In the genomic region with DNA sequence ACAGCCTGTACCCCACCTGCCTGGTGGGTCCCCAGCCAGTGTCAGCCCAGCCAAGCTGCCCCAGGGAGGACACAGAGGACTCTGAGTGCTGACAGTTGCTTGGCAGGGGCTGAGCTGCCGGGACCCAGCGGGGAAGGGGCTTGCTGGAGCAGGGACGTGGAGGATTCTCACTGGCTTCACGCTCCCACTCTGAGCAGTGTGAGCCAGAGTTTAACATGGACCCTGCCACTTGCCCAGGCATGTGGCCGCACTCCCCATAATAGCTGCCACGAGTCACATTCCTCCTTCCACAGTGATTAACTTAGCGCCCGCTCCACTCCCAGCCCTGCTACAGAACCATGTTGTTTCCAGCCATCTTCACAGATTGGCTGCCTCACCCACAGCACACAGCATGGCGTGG, we compare ENCODE assay signal across 16 cellular contexts. TPM values are rescaled to one million over a fixed set of nuclear protein-coding genes. Genes with fewer than 3 reads are reported as not detected.
DNase-seq lines count a peak whose midpoint lies in the region; ATAC-seq and TF ChIP-seq lines count a peak whose summit lies in the region.
"Had no signal": no experiment of that assay in that cellular context is flagged by ENCODE, and none has a peak within 500 bp of the region (broad histone marks: within the 10 kb centered on the region; RNA-seq: fewer than 3 reads in every experiment).

No MANE protein-coding gene starts in this region.

- peaks cover 82% of the 10 kb centered on the region for H3K36me3 Mint-ChIP-seq in Caco-2 (ENCODE audit: insufficient read depth, unreplicated experiment)
- H3K36me3 Mint-ChIP-seq in naive thymus-derived CD4-positive, alpha-beta T cell, result peaks cover 5 to 9% (median 8%) of the 10 kb centered on the region in 5 donors
- H3K36me3 Mint-ChIP-seq: natural killer cell had no signal

- H3K27me3 ChIP-seq in Caco-2 (replicated peaks; ENCODE audit: control insufficient read depth, insufficient read depth, low read length) (no peaks in the 10 kb centered on the region), esophagus squamous epithelium (no peaks in the 10 kb centered on the region)
- no peaks in the 10 kb centered on the region for H3K27me3 ChIP-seq in naive thymus-derived CD4-positive, alpha-beta T cell (ENCODE audit: control insufficient read depth in 2 of 2, insufficient read depth in 2 of 2, low read length in 2 of 2)

- no peaks in the 10 kb centered on the region for H3K9me3 ChIP-seq in Caco-2
- no peaks in the 10 kb centered on the region for H3K9me3 ChIP-seq in esophagus squamous epithelium
- no peaks in the 10 kb centered on the region for H3K9me3 ChIP-seq in naive thymus-derived CD4-positive, alpha-beta T cell (ENCODE audit: control insufficient read depth in 2 of 3, low read length in 3 of 3)
- H3K9me3 ChIP-seq: prostate gland had no signal

- H3K27ac ChIP-seq in RWPE1 (peak overlapping the region; percentile 97), esophagus squamous epithelium (peak overlapping the region in 3 of 4 donors; percentile 2 to 33 (median 17))
- H3K27ac ChIP-seq in naive thymus-derived CD4-positive, alpha-beta T cell (ENCODE audit: low read depth, low read length), result no peak overlapping the region
- H3K27ac ChIP-seq: prostate gland had no signal

- H3K27me3 Mint-ChIP-seq in Caco-2 (ENCODE audit: insufficient read depth, unreplicated experiment), result no peaks in the 10 kb centered on the region
- no peaks in the 10 kb centered on the region for H3K27me3 Mint-ChIP-seq in naive thymus-derived CD4-positive, alpha-beta T cell
- H3K27me3 Mint-ChIP-seq: CD4-positive, CD25-positive, alpha-beta regulatory T cell had no signal

- no peaks in the 10 kb centered on the region for H3K9me3 Mint-ChIP-seq in Caco-2 (ENCODE audit: unreplicated experiment)
- no peaks in the 10 kb centered on the region for H3K9me3 Mint-ChIP-seq in naive thymus-derived CD4-positive, alpha-beta T cell
- H3K9me3 Mint-ChIP-seq: natural killer cell had no signal

- CTCF ChIA-PET in Caco-2 (lab: Charles Lee), result interaction anchor here (0.6 kb wide), 1 partner anchor 85 kb away, joined by 3 read pairs; no protein-coding TSS in a partner anchor
- CTCF ChIA-PET in RWPE1 (lab: Yijun Ruan, JAX), result no interaction called here
- CTCF ChIA-PET in naive thymus-derived CD4-positive, alpha-beta T cell (lab: Charles Lee), result no interaction called here

- H3K36me3 ChIP-seq in Caco-2 (ENCODE audit: control insufficient read depth, insufficient read depth, low read length), result peaks cover 3% of the 10 kb centered on the region
- peaks cover 0 to 58% (median 11%) of the 10 kb centered on the region in 3 donors for H3K36me3 ChIP-seq in esophagus squamous epithelium
- peaks cover 0 to 28% (median 0%) of the 10 kb centered on the region in 3 experiments for H3K36me3 ChIP-seq in naive thymus-derived CD4-positive, alpha-beta T cell (ENCODE audit: control insufficient read depth in 2 of 3, insufficient read depth in 3 of 3, low read length in 3 of 3)
- H3K36me3 ChIP-seq: prostate gland had no signal

- H3K4me3 ChIP-seq in Caco-2 (ENCODE audit: low read depth, low read length), result no peak overlapping the region
- H3K4me3 ChIP-seq in esophagus squamous epithelium, result no peak overlapping the region
- H3K4me3 ChIP-seq in naive thymus-derived CD4-positive, alpha-beta T cell (ENCODE audit: low read length), result no peak overlapping the region
- H3K4me3 ChIP-seq: lung, prostate gland had no signal

- BruUV-seq in Caco-2 (replicated peaks; lab: Mats Ljungman, UMichigan), result no TSS peak

- 42 to 43% methylated on average over 5 to 9 of the region's 9 CpGs for WGBS in esophagus squamous epithelium, 2 donors

- POLR2A ChIA-PET in Caco-2 (lab: Charles Lee) (no interaction called here), RWPE1 (lab: Yijun Ruan, JAX; ENCODE audit: low non-redundant PET) (no interaction called here)
- POLR2A ChIA-PET in naive thymus-derived CD4-positive, alpha-beta T cell (lab: Charles Lee), result interaction anchor here (0.5 to 1.3 kb wide), 3 partner anchors 13 to 63 kb away, joined by 3 to 5 read pairs (median 3); no protein-coding TSS in a partner anchor

- H3K4me1 ChIP-seq in Caco-2 (no peaks in the 10 kb centered on the region), esophagus squamous epithelium (peaks cover 18 to 54% (median 24%) of the 10 kb centered on the region in 3 donors)
- H3K4me1 ChIP-seq in naive thymus-derived CD4-positive, alpha-beta T cell (ENCODE audit: control insufficient read depth in 2 of 2, insufficient read depth in 2 of 2, low read length in 2 of 2), result no peaks in the 10 kb centered on the region

- no peaks in the 10 kb centered on the region for H3K4me1 Mint-ChIP-seq in Caco-2 (ENCODE audit: low read depth, unreplicated experiment)
- H3K4me1 Mint-ChIP-seq in naive thymus-derived CD4-positive, alpha-beta T cell, result peaks cover 0 to 11% (median 5%) of the 10 kb centered on the region in 7 donors

- intact Hi-C loops in Caco-2 (cut with micrococcal nuclease; ENCODE audit: unreplicated experiment), result no loop called here
- intact Hi-C loops in esophagus squamous epithelium (cut with DNase I), result no loop called here
- intact Hi-C loops in naive thymus-derived CD4-positive, alpha-beta T cell (cut with micrococcal nuclease), result no loop called here

- no peak overlapping the region for H3K4me3 Mint-ChIP-seq in Caco-2 (ENCODE audit: unreplicated experiment)
- no peak overlapping the region for H3K4me3 Mint-ChIP-seq in naive thymus-derived CD4-positive, alpha-beta T cell
- H3K4me3 Mint-ChIP-seq: natural killer cell had no signal

- no peak for TF ChIP-seq POLR2A in esophagus squamous epithelium (IDR thresholded peaks at IDR 0.05)

- TF ChIP-seq CTCF in Caco-2 (IDR thresholded peaks at IDR 0.05; ENCODE audit: insufficient read depth in 1 of 2, low read depth in 1 of 2, low read length in 1 of 2, severe bottlenecking in 1 of 2, unreplicated experiment in 1 of 2), result no peak
- no peak for TF ChIP-seq CTCF in RWPE1 (conservative IDR thresholded peaks at IDR 0.05; ENCODE audit: low read depth)
- TF ChIP-seq CTCF in esophagus squamous epithelium (IDR thresholded peaks at IDR 0.05), result no peak

- H3K27ac Mint-ChIP-seq in Caco-2 (ENCODE audit: unreplicated experiment), result peak overlapping the region; percentile 62
- H3K27ac Mint-ChIP-seq in naive thymus-derived CD4-positive, alpha-beta T cell, result peak overlapping the region in 5 of 9 donors; percentile 24 to 78 (median 52)
- H3K27ac Mint-ChIP-seq: natural killer cell had no signal

- DNase-seq in Caco-2 (no peak), RWPE1 (ENCODE audit: low spot score) (no peak), esophagus squamous epithelium (lab: John Stamatoyannopoulos, UW) (no peak), NCI-H2029 (lab: John Stamatoyannopoulos, UW) (no peak), NCI-H69 (lab: John Stamatoyannopoulos, UW) (no peak)
- DNase-seq in naive thymus-derived CD4-positive, alpha-beta T cell, result no peak
- DNase-seq in activated effector memory CD4-positive, alpha-beta T cell treated with anti-CD3 and anti-CD28 coated beads, Interleukin-2, amount 50 U/mL, for 16 hours, result no peak
- DNase-seq in stimulated activated CD4-positive, alpha-beta T cell treated with anti-CD3 and anti-CD28 coated beads, Interleukin-4, amount 100 ng/mL, for 1 hour, result no peak
- DNase-seq: amniotic stem cell; CD4-positive, CD25-positive, alpha-beta regulatory T cell; natural killer cell; NCI-H187; stimulated activated CD4-positive, alpha-beta T cell treated with anti-CD3 and anti-CD28 coated beads, Interleukin-12 subunit alpha, Interleukin-12 subunit beta, amount 100 ng/mL, for 4 hours had no signal

- no peak for ATAC-seq in naive thymus-derived CD4-positive, alpha-beta T cell
- ATAC-seq: natural killer cell, Panc1 had no signal

RNA-seq across cellular contexts. Expression of a gene that starts 31.2 kb away (rescaled TPM):
- total RNA-seq in Caco-2 (2022) (109 and 118 TPM in 2 replicates), esophagus squamous epithelium (100 to 1,000 TPM in 2 of 4 donors, 10 to 100 TPM in 2; 55.0 to 137 (median 108) TPM)
- 100 to 1,000 TPM in 3 of 5 experiments, 10 to 100 TPM in 2; 30.9 to 281 (median 159) TPM for total RNA-seq in naive thymus-derived CD4-positive, alpha-beta T cell
- polyA plus RNA-seq in naive thymus-derived CD4-positive, alpha-beta T cell, result 10 to 100 TPM; 22.4 to 41.3 TPM
